In genomic region chr22:19848298-19849224, GRCh38 we compare ENCODE assay signal across 11 cellular contexts. TPM values are rescaled to one million over a fixed set of nuclear protein-coding genes. Genes with fewer than 3 reads are reported as not detected.
A peak's percentile ranks its signal among the peaks of the same experiment; 100 is the strongest.
DNase-seq lines count a peak whose midpoint lies in the region; ATAC-seq and TF ChIP-seq lines count a peak whose summit lies in the region.
"Had no signal": no experiment of that assay in that cellular context is flagged by ENCODE, and none has a peak within 500 bp of the region (broad histone marks: within the 10 kb centered on the region; RNA-seq: fewer than 3 reads in every experiment).

No MANE protein-coding gene starts in this region.

- DNase-seq in SHP77 (lab: John Stamatoyannopoulos, UW) (peak; percentile 28 to 38), SHP77 treated with DMSO at 0.1 percent for 48 hours (lab: John Stamatoyannopoulos, UW) (no peak), PC-3 (peak; percentile 83), foreskin keratinocyte (peak in 1 of 2 donors; percentile 45), stomach (peak; percentile 72), activated gamma-delta T cell treated with Interleukin-2 at 50 U/mL for 16 hours (no peak), GOT3 (lab: John Stamatoyannopoulos, UW) (no peak), Right ventricle myocardium superior (no peak)
- DNase-seq: stimulated activated CD4-positive, alpha-beta T cell treated with anti-CD3 and anti-CD28 coated beads, Interleukin-4, amount 100 ng/mL, for 1 hour; uterus had no signal

- peaks cover 23% of the 10 kb centered on the region for H4K20me1 ChIP-seq in PC-3 (ENCODE audit: low read length)

- TF ChIP-seq POLR2A in stomach (IDR thresholded peaks at IDR 0.05), result no peak

- no peaks in the 10 kb centered on the region for H3K27me3 ChIP-seq in PC-3 (ENCODE audit: low read length)
- H3K27me3 ChIP-seq in foreskin keratinocyte, result no peaks in the 10 kb centered on the region
- no peaks in the 10 kb centered on the region for H3K27me3 ChIP-seq in stomach
- H3K27me3 ChIP-seq: uterus had no signal

- peak overlapping the region; percentile 99 for H3K4me2 ChIP-seq in PC-3 (ENCODE audit: low read length)

- H3K9me2 ChIP-seq in PC-3 (replicated peaks; ENCODE audit: low read length), result no peaks in the 10 kb centered on the region

- BruUV-seq in PC-3 (replicated peaks; lab: Mats Ljungman, UMichigan), result no TSS peak

- no peak overlapping the region for H3K4me3 ChIP-seq in PC-3 (ENCODE audit: low read length)
- H3K4me3 ChIP-seq in stomach, result no peak overlapping the region
- H3K4me3 ChIP-seq: uterus had no signal

- intact Hi-C loops in PC-3 (cut with micrococcal nuclease), result no loop called here
- intact Hi-C loops in stomach (cut with DNase I; ENCODE audit: low total_unique reads), result no loop called here
- intact Hi-C loops in Right ventricle myocardium superior (cut with DNase I), result no loop called here

- peak; percentile 69 for ATAC-seq in PC-3
- ATAC-seq in foreskin keratinocyte, result peak; percentile 28
- no peak for ATAC-seq in Right ventricle myocardium superior (ENCODE audit: poor library complexity)
- ATAC-seq: WTC11 had no signal

- CTCF ChIA-PET in PC-3 (lab: Charles Lee), result no interaction called here

- peaks cover 10% of the 10 kb centered on the region; the same call in 1 of the 2 replicates for H3K36me3 ChIP-seq in PC-3 (ENCODE audit: low read depth, low read length)
- H3K36me3 ChIP-seq in stomach, result peaks cover 17 to 43% (median 30%) of the 10 kb centered on the region in 4 donors
- H3K36me3 ChIP-seq: uterus had no signal

- no peaks in the 10 kb centered on the region for H3F3A ChIP-seq in PC-3 (ENCODE audit: low read length, unreplicated experiment)

- H3K9me3 ChIP-seq in PC-3 (ENCODE audit: low read length) (no peaks in the 10 kb centered on the region), stomach (no peaks in the 10 kb centered on the region)
- H3K9me3 ChIP-seq: uterus had no signal

- H3K79me2 ChIP-seq in PC-3 (ENCODE audit: low read length), result peaks cover 55% of the 10 kb centered on the region

- no peak overlapping the region for H2AFZ ChIP-seq in PC-3 (ENCODE audit: low read length)

- H3K27ac ChIP-seq in PC-3 (ENCODE audit: low read length), result peak overlapping the region; percentile 77
- H3K27ac ChIP-seq in foreskin keratinocyte, result no peak overlapping the region
- peak overlapping the region in 4 of 5 donors; percentile 25 to 61 (median 56) for H3K27ac ChIP-seq in stomach
- H3K27ac ChIP-seq: uterus had no signal

- no peak overlapping the region for H3K9ac ChIP-seq in PC-3 (ENCODE audit: low read length)

- TF ChIP-seq EP300 in stomach (IDR thresholded peaks at IDR 0.05), result no peak

- peaks cover 51% of the 10 kb centered on the region for H3K4me1 ChIP-seq in PC-3 (ENCODE audit: insufficient read depth, low read length)
- peaks cover 39% of the 10 kb centered on the region for H3K4me1 ChIP-seq in foreskin keratinocyte
- H3K4me1 ChIP-seq in stomach, result peaks cover 54 to 73% (median 66%) of the 10 kb centered on the region in 4 donors

- TF ChIP-seq CTCF in PC-3 (conservative IDR thresholded peaks at IDR 0.05; ENCODE audit: low read depth, low read length) (no peak), foreskin keratinocyte (conservative IDR thresholded peaks at IDR 0.05) (no peak), stomach (IDR thresholded peaks at IDR 0.05) (no peak)

- WGBS in stomach, 5 donors, result 38 to 59% (median 50%) methylated on average over 7 of the region's 7 CpGs

- POLR2A ChIA-PET in PC-3 (lab: Charles Lee; ENCODE audit: unreplicated experiment), result interaction anchor here (0.6 to 0.8 kb wide), 2 partner anchors 33 to 42 kb away, joined by 3 read pairs; no protein-coding TSS in a partner anchor

RNA-seq across cellular contexts. Expression of gene GNB1L, which starts 6.1 kb away (rescaled TPM):
- total RNA-seq in PC-3 (2014; rRNA removed) (27.0 and 28.8 TPM in 2 replicates), foreskin keratinocyte (8.2 and 12.2 TPM in 2 replicates), stomach (1 to 10 TPM in 2 of 5 donors, under 1 TPM in 2, not detected in 1; 0.29 to 4.1 (median 1.7) TPM), Right ventricle myocardium superior (2.5 TPM)
- polyA plus RNA-seq in foreskin keratinocyte (14.8 and 16.4 TPM in 2 replicates), stomach (1 to 10 TPM; 1.8 to 6.8 (median 3.2) TPM)

RNA-seq across cellular contexts. Expression of gene RTL10, which starts 6.1 kb away (rescaled TPM):
- total RNA-seq in PC-3 (2014; rRNA removed) (7.8 and 12.2 TPM in 2 replicates), foreskin keratinocyte (21.9 and 24.7 TPM in 2 replicates), stomach (10 to 100 TPM in 2 of 5 donors, 1 to 10 TPM in 3; 1.7 to 28.1 (median 8.7) TPM), Right ventricle myocardium superior (6.2 TPM)
- polyA plus RNA-seq in foreskin keratinocyte (18.0 and 18.1 TPM in 2 replicates), stomach (10 to 100 TPM in 1 of 3 donors, 1 to 10 TPM in 2; 5.2 to 12.1 (median 5.8) TPM)

Comparison
In these comparisons a context has a peak if more than half of its experiments do, and no peak if none do; other contexts are left out.
1. DNase-seq: peak in SHP77 (2 of 2), PC-3 (single experiment) and stomach (single experiment); none in SHP77 treated with DMSO at 0.1 percent for 48 hours (single experiment), activated gamma-delta T cell treated with Interleukin-2 at 50 U/mL for 16 hours (single experiment), GOT3 (single experiment) and Right ventricle myocardium superior (single experiment).